In genomic region chr7:120950539-120951308, GRCh38 we compare ENCODE assay signal across 8 cellular contexts. TPM values are rescaled to one million over a fixed set of nuclear protein-coding genes. Genes with fewer than 3 reads are reported as not detected.
DNase-seq lines count a peak whose midpoint lies in the region; ATAC-seq, FAIRE-seq and TF ChIP-seq lines count a peak whose summit lies in the region.

ING3 (plus strand) TSS chr7:120950777; CDS start chr7:120950897, 120 bp downstream.

- peak; percentile 93 for ATAC-seq in GM19438 (IDR thresholded peaks at IDR 0.05; ENCODE audit: low read depth, unreplicated experiment)
- ATAC-seq in HG03575 (IDR thresholded peaks at IDR 0.05; ENCODE audit: extremely low read depth, insufficient number of reproducible peaks, low FRiP score, unreplicated experiment), result peak; percentile 97
- peak; percentile 97 for ATAC-seq in HepG2

- CTCF ChIA-PET in activated CD4-positive, alpha-beta memory T cell treated with anti-CD3 and anti-CD28 coated beads for 36 hours (lab: Charles Lee), result interaction anchor here (0.7 kb wide), 1 partner anchor 14 kb away, joined by 5 read pairs; no protein-coding TSS in a partner anchor
- CTCF ChIA-PET in HepG2 (lab: Yijun Ruan, JAX; ENCODE audit: low intra/inter-chr PET ratio, low total read pairs), result no interaction called here

- TSS peak; percentile 67 for BruUV-seq in HepG2 (replicated peaks; lab: Mats Ljungman, UMichigan)

- H3K36me3 ChIP-seq in HepG2 (replicated peaks in 1 of 2; ENCODE audit: control insufficient read depth in 1 of 2, insufficient read depth in 2 of 2, low read length in 2 of 2), result peaks cover 1 to 18% of the 10 kb centered on the region in 2 experiments; a peak in 3 of 5 replicates

- peak within 1 kb of the TSS; percentile 98 for H3K27ac Mint-ChIP-seq in activated CD4-positive, alpha-beta memory T cell treated with anti-CD3 and anti-CD28 coated beads for 36 hours

- in situ Hi-C loops in HepG2 (cut with HindIII; ENCODE audit: extremely low pct_ligation_motif_present, low pct_unique_long_range_greater_than_20kb), result no loop called here

- peaks cover 9% of the 10 kb centered on the region for H3K27me3 Mint-ChIP-seq in activated CD4-positive, alpha-beta memory T cell treated with anti-CD3 and anti-CD28 coated beads for 36 hours

- H3K4me1 Mint-ChIP-seq in activated CD4-positive, alpha-beta memory T cell treated with anti-CD3 and anti-CD28 coated beads for 36 hours (ENCODE audit: low read depth), result peaks cover 22% of the 10 kb centered on the region

- no peak for TF ChIP-seq RAD21 in HepG2 (CRISPR knock-in tag; IDR thresholded peaks at IDR 0.05)

- POLR2A ChIA-PET in activated CD4-positive, alpha-beta memory T cell treated with anti-CD3 and anti-CD28 coated beads for 36 hours (lab: Charles Lee), result interaction anchor here (0.5 to 1.3 kb wide), 8 partner anchors 12 to 440 kb away, joined by 3 to 4 read pairs (median 3); no protein-coding TSS in a partner anchor
- POLR2A ChIA-PET in HepG2 (lab: Yijun Ruan, JAX), result interaction anchor here (0.7 to 1.5 kb wide), 10 partner anchors 8 to 1395 kb away, joined by 3 to 9 read pairs (median 4); partner anchors contain the start of gene FAM3C

- peak; percentile 55 to 75 for TF ChIP-seq POLR2A in HepG2 (IDR thresholded peaks at IDR 0.05; ENCODE audit: insufficient read depth in 1 of 2, low read depth in 2 of 2, low read length in 2 of 2)

- peak within 1 kb of the TSS; percentile 94 for H2AFZ ChIP-seq in HepG2 (ENCODE audit: low read length)

- WGBS in HepG2 (ENCODE audit: low lambda C conversion rate), result 1% methylated on average over 33 of the region's 71 CpGs

- peak within 1 kb of the TSS; percentile 93 for H3K9ac ChIP-seq in HepG2 (ENCODE audit: insufficient read depth, low read depth, low read length)

- no peaks in the 10 kb centered on the region; the same call in 1 of the 2 replicates for H4K20me1 ChIP-seq in HepG2 (ENCODE audit: insufficient read depth, low read length)

- H3K9me3 Mint-ChIP-seq in activated CD4-positive, alpha-beta memory T cell treated with anti-CD3 and anti-CD28 coated beads for 36 hours, result no peaks in the 10 kb centered on the region

- H3K4me1 ChIP-seq in HepG2 (ENCODE audit: insufficient read depth, low read length), result peaks cover 19% of the 10 kb centered on the region

- H3K9me3 ChIP-seq in HepG2 (ENCODE audit: low read length), result no peaks in the 10 kb centered on the region

- peak within 1 kb of the TSS; percentile 69 to 91 (median 78) for H3K4me3 ChIP-seq in HepG2 (replicated peaks in 1 of 3; ENCODE audit: insufficient read depth in 1 of 3, low read depth in 2 of 3, low read length in 3 of 3)

- intact Hi-C loops in activated CD4-positive, alpha-beta memory T cell treated with anti-CD3 and anti-CD28 coated beads for 36 hours (cut with micrococcal nuclease), result loop anchor here (1.0 to 10.0 kb wide), 4 partner anchors 36 to 580 kb away; partner anchors contain the start of gene FAM3C
- intact Hi-C loops in HepG2 (cut with micrococcal nuclease; ENCODE audit: unreplicated experiment), result loop anchor here (2.0 to 10.0 kb wide), 3 partner anchors 52 to 1734 kb away; partner anchors contain the start of gene FAM3C

- DNase-seq in CD1c-positive myeloid dendritic cell (ENCODE audit: extremely low spot score) (peak; percentile 99), NCI-H82 treated with DMSO at 0.1 percent for 48 hours (lab: John Stamatoyannopoulos, UW; ENCODE audit: unreplicated experiment) (peak; percentile 94), dermis microvascular lymphatic vessel endothelial cell (ENCODE audit: low read depth in 2 of 2) (peak; percentile 95 to 98), HepG2 (ENCODE audit: low spot score) (peak; percentile 95)
- peak; percentile 98 for DNase-seq in activated CD4-positive, alpha-beta memory T cell treated with anti-CD3 and anti-CD28 coated beads for 36 hours
- peak; percentile 96 for DNase-seq in stimulated activated CD4-positive, alpha-beta T cell treated with anti-CD3 and anti-CD28 coated beads, Interleukin-4, amount 100 ng/mL, for 1 hour

- FAIRE-seq in HepG2 (lab: Jason Lieb, UNC), result peak; percentile 32

- peak within 1 kb of the TSS; percentile 94 for H3K4me3 Mint-ChIP-seq in activated CD4-positive, alpha-beta memory T cell treated with anti-CD3 and anti-CD28 coated beads for 36 hours

- TF ChIP-seq CTCF in HepG2 (CRISPR knock-in tag; IDR thresholded peaks at IDR 0.05), result no peak

- no peak for TF ChIP-seq EP300 in HepG2 (IDR thresholded peaks at IDR 0.05; ENCODE audit: low read depth in 2 of 2, low read length in 2 of 2)
- TF ChIP-seq EP300 in HepG2 (CRISPR knock-in tag; IDR thresholded peaks at IDR 0.05; ENCODE audit: borderline replicate concordance), result no peak

- H3K36me3 Mint-ChIP-seq in activated CD4-positive, alpha-beta memory T cell treated with anti-CD3 and anti-CD28 coated beads for 36 hours, result peaks cover 22% of the 10 kb centered on the region

- peak within 1 kb of the TSS; percentile 82 for H3K4me2 ChIP-seq in HepG2 (ENCODE audit: low read depth, low read length)

- peak within 1 kb of the TSS; percentile 98 for H3K27ac ChIP-seq in HepG2 (ENCODE audit: extremely low read length, insufficient read depth, low read length)

- peaks cover 12% of the 10 kb centered on the region for H3K79me2 ChIP-seq in HepG2 (ENCODE audit: insufficient read depth, low read length)

- no peaks in the 10 kb centered on the region for H3K27me3 ChIP-seq in HepG2 (ENCODE audit: control insufficient read depth in 1 of 2, insufficient read depth in 2 of 2, low read length in 2 of 2)

TF ChIP-seq in HepG2, 621 proteins besides CTCF, POLR2A, EP300 and RAD21 (continues in another document):
- TF ChIP-seq GABPA (IDR thresholded peaks at IDR 0.05; ENCODE audit: low read depth, low read length), result no peak
- peak; percentile 53 for TF ChIP-seq GABPA (CRISPR knock-in tag; IDR thresholded peaks at IDR 0.05; ENCODE audit: low read depth)
- TF ChIP-seq ZNF263 (CRISPR knock-in tag; IDR thresholded peaks at IDR 0.05), result no peak
- peak; percentile 78 for TF ChIP-seq AGO2 (optimal IDR thresholded peaks at IDR 0.05; ENCODE audit: low read depth, low read length)
- TF ChIP-seq ZC3H13 (CRISPR knock-in tag; IDR thresholded peaks at IDR 0.05), result 0 out of 2 replicates have a peak, but pooled peaks have one; percentile 18
- TF ChIP-seq SP4 (CRISPR knock-in tag; IDR thresholded peaks at IDR 0.05), result peak; percentile 78
- peak; percentile 28; the same call in 1 of the 2 replicates for TF ChIP-seq NFKB2 (CRISPR knock-in tag; IDR thresholded peaks at IDR 0.05; ENCODE audit: borderline replicate concordance)
- TF ChIP-seq FOXA3 (CRISPR knock-in tag; IDR thresholded peaks at IDR 0.05), result peak; percentile 75
- TF ChIP-seq ZFP91 (CRISPR knock-in tag; IDR thresholded peaks at IDR 0.05; ENCODE audit: borderline replicate concordance), result peak; percentile 50; the same call in 1 of the 2 replicates
- peak; percentile 96 for TF ChIP-seq CREB1 (IDR thresholded peaks at IDR 0.05)
- TF ChIP-seq CREB1 (CRISPR knock-in tag; IDR thresholded peaks at IDR 0.05), result peak; percentile 99
- no peak for TF ChIP-seq ZNF20 (CRISPR knock-in tag; IDR thresholded peaks at IDR 0.05)
- no peak for TF ChIP-seq ATF4 (CRISPR knock-in tag; IDR thresholded peaks at IDR 0.05)
- TF ChIP-seq MXD4 (CRISPR knock-in tag; IDR thresholded peaks at IDR 0.05), result peak; percentile 61

RNA-seq across cellular contexts. Expression of gene ING3, which starts in this region (rescaled TPM):
- 10 to 100 TPM; 23.5 to 24.8 TPM for total RNA-seq in activated CD4-positive, alpha-beta memory T cell treated with anti-CD3 and anti-CD28 coated beads for 36 hours
- total RNA-seq in dermis microvascular lymphatic vessel endothelial cell (21.1 and 26.3 TPM in 2 replicates), HepG2 (2016; rRNA removed; fragmentation: Illumina TruSeq; extraction: Trizol) (12.8 and 17.3 TPM in 2 replicates)
- total RNA-seq in HepG2 (2016; cell fraction: cytosol; rRNA removed; fragmentation: Illumina TruSeq; extraction: Trizol; ENCODE audit: low read depth), result 5.4 and 5.6 TPM in 2 replicates
- 12.3 and 17.5 TPM in 2 replicates for total RNA-seq in HepG2 (2016; cell fraction: insoluble cytoplasmic fraction; rRNA removed; fragmentation: Illumina TruSeq; extraction: Trizol)
- total RNA-seq in HepG2 (2016; cell fraction: membrane; rRNA removed; fragmentation: Illumina TruSeq; extraction: Trizol), result 9.2 and 10.4 TPM in 2 replicates
- total RNA-seq in HepG2 (2016; cell fraction: nucleus; rRNA removed; fragmentation: Illumina TruSeq; extraction: Trizol), result 17.5 and 19.0 TPM in 2 replicates
- 4.8 and 6.9 TPM in 2 replicates for polyA plus RNA-seq in HepG2 (2011; rRNA removed)
- 1.9 and 3.0 TPM in 2 replicates for polyA plus RNA-seq in HepG2 (2011; cell fraction: cytosol; rRNA removed)
- polyA plus RNA-seq in HepG2 (2011; cell fraction: nucleus; rRNA removed), result 5.0 and 7.6 TPM in 2 replicates
- polyA plus RNA-seq in HepG2 (2012), result 4.6 and 5.4 TPM in 2 replicates
- polyA plus RNA-seq in HepG2 (2016; cell fraction: cytosol; fragmentation: Illumina TruSeq; extraction: Trizol; ENCODE audit: low read depth), result 1.8 and 2.0 TPM in 2 replicates
- 14.2 and 14.8 TPM in 2 replicates for polyA plus RNA-seq in HepG2 (2016; cell fraction: insoluble cytoplasmic fraction; fragmentation: Illumina TruSeq; extraction: Trizol; ENCODE audit: low read depth)
- 2.5 and 3.9 TPM in 2 replicates for polyA plus RNA-seq in HepG2 (2016; cell fraction: membrane; fragmentation: Illumina TruSeq; extraction: Trizol; ENCODE audit: low read depth)
- 23.1 and 23.8 TPM in 2 replicates for polyA plus RNA-seq in HepG2 (2016; cell fraction: nucleus; fragmentation: Illumina TruSeq; extraction: Trizol; ENCODE audit: insufficient read depth, low read depth)
- polyA minus RNA-seq in HepG2 (2011; rRNA and poly(A)+ RNA removed; ENCODE audit: low replicate concordance), result 3.6 and 5.1 TPM in 2 replicates
- 1.4 and 3.0 TPM in 2 replicates for polyA minus RNA-seq in HepG2 (2011; cell fraction: cytosol; rRNA and poly(A)+ RNA removed)
- polyA minus RNA-seq in HepG2 (2011; cell fraction: nucleus; rRNA and poly(A)+ RNA removed), result 31.2 and 43.5 TPM in 2 replicates

Comparison
In these comparisons a context has a peak if more than half of its experiments do, and no peak if none do; other contexts are left out.
1. Peak in every context shown above with its lines: DNase-seq, ATAC-seq, H3K4me3 ChIP-seq and H3K27ac ChIP-seq.